ENCODE assay signal across 15 cellular contexts in the genomic region with DNA sequence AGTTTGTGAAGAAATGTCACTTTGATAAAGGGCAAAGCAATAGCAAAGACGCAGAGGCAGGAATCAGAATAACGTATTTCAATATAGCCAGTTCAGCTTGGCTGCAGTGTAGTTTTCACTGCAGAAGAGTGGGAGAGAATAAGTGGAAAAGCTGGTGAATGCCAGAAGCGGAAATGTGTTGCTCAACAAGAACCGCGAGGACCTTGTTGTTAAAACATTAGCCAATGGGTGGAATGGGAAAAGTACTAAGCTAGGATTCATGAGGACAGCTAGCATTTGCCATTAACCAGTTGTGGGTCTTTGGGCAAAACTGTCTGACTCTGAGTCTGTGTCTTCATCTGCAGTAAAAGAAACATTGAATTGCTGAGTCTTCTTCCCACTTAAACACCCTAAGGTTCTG.
DNase-seq lines count a peak whose midpoint lies in the region; ATAC-seq and TF ChIP-seq lines count a peak whose summit lies in the region.
"Had no signal": no experiment of that assay in that cellular context is flagged by ENCODE, and none has a peak within 500 bp of the region (broad histone marks: within the 10 kb centered on the region; RNA-seq: fewer than 3 reads in every experiment).

No MANE protein-coding gene starts in this region.

- no TSS peak for BruUV-seq in A673 (replicated peaks; lab: Mats Ljungman, UMichigan)

- no peak overlapping the region for H3K4me3 Mint-ChIP-seq in glutamatergic neuron (ENCODE audit: unreplicated experiment)
- H3K4me3 Mint-ChIP-seq: CD4-positive, alpha-beta T cell; GM23338; IgD-negative memory B cell had no signal

- CTCF ChIA-PET in A673 (lab: Charles Lee) = no interaction called here

- DNase-seq in MV-4-11 (lab: John Stamatoyannopoulos, UW) = peak; percentile 46
- DNase-seq in SK-N-MC (ENCODE audit: low read depth, low spot score) = peak; percentile 1
- no peak for DNase-seq in left lung
- DNase-seq in BE2C = no peak
- DNase-seq in A673 (ENCODE audit: low spot score) = no peak
- no peak for DNase-seq in glutamatergic neuron
- DNase-seq: 8988T; Caco-2; CD4-positive, alpha-beta T cell; HCEC 1CT had no signal

- H3K27me3 ChIP-seq in left lung (no peaks in the 10 kb centered on the region), BE2C (no peaks in the 10 kb centered on the region), A673 (replicated peaks; ENCODE audit: insufficient read depth, low read depth, low read length, poor library complexity) (peaks cover 12% of the 10 kb centered on the region)

- H3K36me3 ChIP-seq in SK-N-MC (ENCODE audit: insufficient read depth, low read length) = no peaks in the 10 kb centered on the region
- H3K36me3 ChIP-seq in left lung = no peaks in the 10 kb centered on the region
- no peaks in the 10 kb centered on the region for H3K36me3 ChIP-seq in BE2C
- no peaks in the 10 kb centered on the region for H3K36me3 ChIP-seq in A673 (ENCODE audit: insufficient read depth, low read length, poor library complexity, severe bottlenecking)

- peaks cover 2% of the 10 kb centered on the region for H3K4me1 Mint-ChIP-seq in glutamatergic neuron (ENCODE audit: low read depth, unreplicated experiment)
- H3K4me1 Mint-ChIP-seq: IgD-negative memory B cell had no signal

- no peaks in the 10 kb centered on the region for H3K4me1 ChIP-seq in left lung
- no peaks in the 10 kb centered on the region for H3K4me1 ChIP-seq in BE2C
- H3K4me1 ChIP-seq in A673 (ENCODE audit: insufficient read depth, low read length, poor library complexity, severe bottlenecking) = no peaks in the 10 kb centered on the region
- H3K4me1 ChIP-seq: Caco-2 had no signal

- H3K4me3 ChIP-seq in SK-N-MC = no peak overlapping the region
- H3K4me3 ChIP-seq in left lung = no peak overlapping the region
- H3K4me3 ChIP-seq in BE2C (ENCODE audit: low read depth, low read length) = no peak overlapping the region
- no peak overlapping the region for H3K4me3 ChIP-seq in A673 (ENCODE audit: low read depth, low read length, poor library complexity, severe bottlenecking)
- H3K4me3 ChIP-seq: GM23338 had no signal

- TF ChIP-seq CTCF in left lung (IDR thresholded peaks at IDR 0.05) = no peak
- no peak for TF ChIP-seq CTCF in BE2C (IDR thresholded peaks at IDR 0.05; ENCODE audit: low read depth, low read length)
- no peak for TF ChIP-seq CTCF in A673 (conservative IDR thresholded peaks at IDR 0.05; ENCODE audit: low read depth, low read length)
- TF ChIP-seq CTCF in glutamatergic neuron (IDR thresholded peaks at IDR 0.05; ENCODE audit: partially characterized antibody, unreplicated experiment) = no peak

- intact Hi-C loops in left lung (cut with DNase I) (no loop called here), A673 (cut with micrococcal nuclease; ENCODE audit: unreplicated experiment) (no loop called here)

- no peaks in the 10 kb centered on the region for H3K9me3 ChIP-seq in SK-N-MC (ENCODE audit: low read depth, low read length)
- H3K9me3 ChIP-seq in left lung = no peaks in the 10 kb centered on the region
- no peaks in the 10 kb centered on the region for H3K9me3 ChIP-seq in BE2C
- no peaks in the 10 kb centered on the region for H3K9me3 ChIP-seq in A673 (ENCODE audit: low read depth, low read length, poor library complexity, severe bottlenecking)
- H3K9me3 ChIP-seq: Caco-2 had no signal

- H3K36me3 Mint-ChIP-seq in glutamatergic neuron (ENCODE audit: unreplicated experiment) = no peaks in the 10 kb centered on the region
- H3K36me3 Mint-ChIP-seq: IgD-negative memory B cell had no signal

- POLR2A ChIA-PET in A673 (lab: Charles Lee; ENCODE audit: low non-redundant PET) = interaction anchor here (0.5 kb wide), 1 partner anchor 22 kb away, joined by 8 read pairs; no protein-coding TSS in a partner anchor

- H3K27me3 Mint-ChIP-seq in glutamatergic neuron (ENCODE audit: unreplicated experiment) = peaks cover 2% of the 10 kb centered on the region
- H3K27me3 Mint-ChIP-seq: CD4-positive, alpha-beta T cell had no signal

- no peak overlapping the region for H3K9ac ChIP-seq in SK-N-MC (ENCODE audit: insufficient read length)

- ATAC-seq in left lung = peak; percentile 56
- ATAC-seq in GM21360 (IDR thresholded peaks at IDR 0.05; ENCODE audit: unreplicated experiment) = no peak
- ATAC-seq: GM23338, HepG2 had no signal

- H3K27ac ChIP-seq in SK-N-MC (no peak overlapping the region), left lung (no peak overlapping the region), A673 (ENCODE audit: low read depth, low read length, poor library complexity, severe bottlenecking) (no peak overlapping the region)
- H3K27ac ChIP-seq: C4-2B had no signal

- no peak overlapping the region for H3K27ac Mint-ChIP-seq in glutamatergic neuron (ENCODE audit: unreplicated experiment)
- H3K27ac Mint-ChIP-seq: CD4-positive, alpha-beta T cell; GM23338; IgD-negative memory B cell had no signal

- peaks cover 1% of the 10 kb centered on the region for H3K9me3 Mint-ChIP-seq in glutamatergic neuron (ENCODE audit: unreplicated experiment)
- H3K9me3 Mint-ChIP-seq: GM23338 had no signal

Comparison
In these comparisons a context has a peak if more than half of its experiments do, and no peak if none do; other contexts are left out.
1. DNase-seq: peak in MV-4-11 (single experiment) and SK-N-MC (single experiment); none in left lung (0 of 2), BE2C (single experiment), A673 (single experiment) and glutamatergic neuron (single experiment).